In genomic region chr11:1371026-1371325, GRCh38 we compare ENCODE assay signal across 22 cellular contexts.
"Had no signal": no experiment of that assay in that cellular context is flagged by ENCODE, and none has a peak within 500 bp of the region (broad histone marks: within the 10 kb centered on the region; RNA-seq: fewer than 3 reads in every experiment).

No MANE protein-coding gene starts in this region.

- H3K4me1 Mint-ChIP-seq: immature natural killer cell; naive B cell; natural killer cell; stimulated activated effector memory CD8-positive, alpha-beta T cell treated with anti-CD3 and anti-CD28 coated beads, Interleukin-12 subunit alpha, Interleukin-12 subunit beta, amount 100 ng/mL, for 72 hours had no signal

- ATAC-seq: natural killer cell; stimulated activated effector memory CD8-positive, alpha-beta T cell treated with anti-CD3 and anti-CD28 coated beads, Interleukin-12 subunit alpha, Interleukin-12 subunit beta, amount 100 ng/mL, for 72 hours had no signal

- H3K9me3 Mint-ChIP-seq: natural killer cell; stimulated activated effector memory CD8-positive, alpha-beta T cell treated with anti-CD3 and anti-CD28 coated beads, Interleukin-12 subunit alpha, Interleukin-12 subunit beta, amount 100 ng/mL, for 72 hours had no signal

- H3K4me3 Mint-ChIP-seq: immature natural killer cell; mesothelial cell of epicardium; naive B cell; natural killer cell; nephron progenitor cell; neural progenitor cell; stimulated activated effector memory CD8-positive, alpha-beta T cell treated with anti-CD3 and anti-CD28 coated beads, Interleukin-12 subunit alpha, Interleukin-12 subunit beta, amount 100 ng/mL, for 72 hours had no signal

- DNase-seq: hypothalamus; immature natural killer cell; left ventricle myocardium inferior; mesendoderm; naive B cell; natural killer cell; nephron progenitor cell; ovary; retina; sigmoid colon; small intestine; spleen; stimulated activated CD4-positive, alpha-beta T cell treated with anti-CD3 and anti-CD28 coated beads, Interleukin-4, amount 100 ng/mL, for 24 hours; stimulated activated naive CD4-positive, alpha-beta T cell; stomach; testis; thyroid gland; transverse colon; upper lobe of left lung had no signal

- H3K27ac Mint-ChIP-seq: immature natural killer cell; naive B cell; natural killer cell; nephron progenitor cell; neural progenitor cell; stimulated activated effector memory CD8-positive, alpha-beta T cell treated with anti-CD3 and anti-CD28 coated beads, Interleukin-12 subunit alpha, Interleukin-12 subunit beta, amount 100 ng/mL, for 72 hours had no signal
